ENCODE assay signal across 1 cellular context in the genomic region with DNA sequence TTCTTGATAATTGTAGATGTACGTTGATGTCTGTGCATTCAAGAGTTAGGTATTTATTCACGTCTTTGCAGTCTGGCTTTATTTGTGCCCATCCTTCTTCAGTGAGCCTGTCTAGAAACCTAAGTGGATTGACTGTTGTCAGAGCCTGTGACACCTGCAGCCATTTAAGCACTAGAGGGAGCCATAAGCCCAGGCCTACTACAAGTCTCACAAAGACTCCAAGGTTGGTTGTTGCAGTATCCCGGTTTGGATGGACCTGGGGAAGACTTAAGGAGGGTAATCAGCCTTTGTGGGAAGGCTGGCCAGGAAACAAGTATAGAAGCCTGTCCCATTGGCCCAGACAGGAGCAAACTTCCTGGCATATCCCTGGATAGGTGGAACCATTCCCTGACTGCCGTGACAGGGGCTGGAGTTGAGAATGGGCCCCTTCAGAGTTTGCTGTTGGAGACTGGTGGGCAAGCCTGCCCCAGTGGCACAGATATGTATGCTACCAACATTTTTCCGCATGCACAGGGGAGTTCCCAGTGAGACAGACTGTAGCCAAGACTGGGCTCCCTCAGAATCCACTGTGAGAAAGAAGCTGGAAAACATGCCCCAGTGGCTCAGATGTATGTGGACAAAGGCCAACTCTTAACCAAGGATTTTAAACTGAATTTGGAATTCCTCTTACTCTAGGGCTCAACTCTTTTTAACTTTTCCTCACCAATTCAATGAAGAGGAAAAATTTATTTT.
TF ChIP-seq lines count a peak whose summit lies in the region.

No MANE protein-coding gene starts in this region.

TF ChIP-seq in GM23338, 12 proteins besides CTCF, POLR2A, EP300 and RAD21 (continued from another document):
- TF ChIP-seq, protein P1, sequence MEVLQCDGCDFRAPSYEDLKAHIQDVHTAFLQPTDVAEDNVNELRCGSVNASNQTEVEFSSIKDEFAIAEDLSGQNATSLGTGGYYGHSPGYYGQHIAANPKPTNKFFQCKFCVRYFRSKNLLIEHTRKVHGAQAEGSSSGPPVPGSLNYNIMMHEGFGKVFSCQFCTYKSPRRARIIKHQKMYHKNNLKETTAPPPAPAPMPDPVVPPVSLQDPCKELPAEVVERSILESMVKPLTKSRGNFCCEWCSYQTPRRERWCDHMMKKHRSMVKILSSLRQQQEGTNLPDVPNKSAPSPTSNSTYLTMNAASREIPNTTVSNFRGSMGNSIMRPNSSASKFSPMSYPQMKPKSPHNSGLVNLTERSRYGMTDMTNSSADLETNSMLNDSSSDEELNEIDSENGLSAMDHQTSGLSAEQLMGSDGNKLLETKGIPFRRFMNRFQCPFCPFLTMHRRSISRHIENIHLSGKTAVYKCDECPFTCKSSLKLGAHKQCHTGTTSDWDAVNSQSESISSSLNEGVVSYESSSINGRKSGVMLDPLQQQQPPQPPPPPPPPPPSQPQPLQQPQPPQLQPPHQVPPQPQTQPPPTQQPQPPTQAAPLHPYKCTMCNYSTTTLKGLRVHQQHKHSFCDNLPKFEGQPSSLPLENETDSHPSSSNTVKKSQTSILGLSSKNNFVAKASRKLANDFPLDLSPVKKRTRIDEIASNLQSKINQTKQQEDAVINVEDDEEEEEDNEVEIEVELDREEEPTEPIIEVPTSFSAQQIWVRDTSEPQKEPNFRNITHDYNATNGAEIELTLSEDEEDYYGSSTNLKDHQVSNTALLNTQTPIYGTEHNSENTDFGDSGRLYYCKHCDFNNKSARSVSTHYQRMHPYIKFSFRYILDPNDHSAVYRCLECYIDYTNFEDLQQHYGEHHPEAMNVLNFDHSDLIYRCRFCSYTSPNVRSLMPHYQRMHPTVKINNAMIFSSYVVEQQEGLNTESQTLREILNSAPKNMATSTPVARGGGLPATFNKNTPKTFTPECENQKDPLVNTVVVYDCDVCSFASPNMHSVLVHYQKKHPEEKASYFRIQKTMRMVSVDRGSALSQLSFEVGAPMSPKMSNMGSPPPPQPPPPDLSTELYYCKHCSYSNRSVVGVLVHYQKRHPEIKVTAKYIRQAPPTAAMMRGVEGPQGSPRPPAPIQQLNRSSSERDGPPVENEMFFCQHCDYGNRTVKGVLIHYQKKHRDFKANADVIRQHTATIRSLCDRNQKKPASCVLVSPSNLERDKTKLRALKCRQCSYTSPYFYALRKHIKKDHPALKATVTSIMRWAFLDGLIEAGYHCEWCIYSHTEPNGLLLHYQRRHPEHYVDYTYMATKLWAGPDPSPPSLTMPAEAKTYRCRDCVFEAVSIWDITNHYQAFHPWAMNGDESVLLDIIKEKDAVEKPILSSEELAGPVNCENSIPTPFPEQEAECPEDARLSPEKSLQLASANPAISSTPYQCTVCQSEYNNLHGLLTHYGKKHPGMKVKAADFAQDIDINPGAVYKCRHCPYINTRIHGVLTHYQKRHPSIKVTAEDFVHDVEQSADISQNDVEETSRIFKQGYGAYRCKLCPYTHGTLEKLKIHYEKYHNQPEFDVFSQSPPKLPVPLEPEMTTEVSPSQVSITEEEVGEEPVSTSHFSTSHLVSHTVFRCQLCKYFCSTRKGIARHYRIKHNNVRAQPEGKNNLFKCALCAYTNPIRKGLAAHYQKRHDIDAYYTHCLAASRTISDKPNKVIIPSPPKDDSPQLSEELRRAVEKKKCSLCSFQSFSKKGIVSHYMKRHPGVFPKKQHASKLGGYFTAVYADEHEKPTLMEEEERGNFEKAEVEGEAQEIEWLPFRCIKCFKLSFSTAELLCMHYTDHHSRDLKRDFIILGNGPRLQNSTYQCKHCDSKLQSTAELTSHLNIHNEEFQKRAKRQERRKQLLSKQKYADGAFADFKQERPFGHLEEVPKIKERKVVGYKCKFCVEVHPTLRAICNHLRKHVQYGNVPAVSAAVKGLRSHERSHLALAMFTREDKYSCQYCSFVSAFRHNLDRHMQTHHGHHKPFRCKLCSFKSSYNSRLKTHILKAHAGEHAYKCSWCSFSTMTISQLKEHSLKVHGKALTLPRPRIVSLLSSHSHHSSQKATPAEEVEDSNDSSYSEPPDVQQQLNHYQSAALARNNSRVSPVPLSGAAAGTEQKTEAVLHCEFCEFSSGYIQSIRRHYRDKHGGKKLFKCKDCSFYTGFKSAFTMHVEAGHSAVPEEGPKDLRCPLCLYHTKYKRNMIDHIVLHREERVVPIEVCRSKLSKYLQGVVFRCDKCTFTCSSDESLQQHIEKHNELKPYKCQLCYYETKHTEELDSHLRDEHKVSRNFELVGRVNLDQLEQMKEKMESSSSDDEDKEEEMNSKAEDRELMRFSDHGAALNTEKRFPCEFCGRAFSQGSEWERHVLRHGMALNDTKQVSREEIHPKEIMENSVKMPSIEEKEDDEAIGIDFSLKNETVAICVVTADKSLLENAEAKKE (CRISPR knock-in tag; IDR thresholded peaks at IDR 0.05) = no peak
- TF ChIP-seq POLR2AphosphoS5 (IDR thresholded peaks at IDR 0.05; ENCODE audit: low read depth) = no peak
- TF ChIP-seq NANOG (IDR thresholded peaks at IDR 0.05; ENCODE audit: borderline replicate concordance) = no peak
- no peak for TF ChIP-seq ZNF114 (CRISPR knock-in tag; IDR thresholded peaks at IDR 0.05)
- no peak for TF ChIP-seq EZH2 (IDR thresholded peaks at IDR 0.05; ENCODE audit: low read depth, unreplicated experiment)
- TF ChIP-seq, protein P2, sequence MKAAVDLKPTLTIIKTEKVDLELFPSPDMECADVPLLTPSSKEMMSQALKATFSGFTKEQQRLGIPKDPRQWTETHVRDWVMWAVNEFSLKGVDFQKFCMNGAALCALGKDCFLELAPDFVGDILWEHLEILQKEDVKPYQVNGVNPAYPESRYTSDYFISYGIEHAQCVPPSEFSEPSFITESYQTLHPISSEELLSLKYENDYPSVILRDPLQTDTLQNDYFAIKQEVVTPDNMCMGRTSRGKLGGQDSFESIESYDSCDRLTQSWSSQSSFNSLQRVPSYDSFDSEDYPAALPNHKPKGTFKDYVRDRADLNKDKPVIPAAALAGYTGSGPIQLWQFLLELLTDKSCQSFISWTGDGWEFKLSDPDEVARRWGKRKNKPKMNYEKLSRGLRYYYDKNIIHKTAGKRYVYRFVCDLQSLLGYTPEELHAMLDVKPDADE (IDR thresholded peaks at IDR 0.05) = no peak
